In the genomic region with DNA sequence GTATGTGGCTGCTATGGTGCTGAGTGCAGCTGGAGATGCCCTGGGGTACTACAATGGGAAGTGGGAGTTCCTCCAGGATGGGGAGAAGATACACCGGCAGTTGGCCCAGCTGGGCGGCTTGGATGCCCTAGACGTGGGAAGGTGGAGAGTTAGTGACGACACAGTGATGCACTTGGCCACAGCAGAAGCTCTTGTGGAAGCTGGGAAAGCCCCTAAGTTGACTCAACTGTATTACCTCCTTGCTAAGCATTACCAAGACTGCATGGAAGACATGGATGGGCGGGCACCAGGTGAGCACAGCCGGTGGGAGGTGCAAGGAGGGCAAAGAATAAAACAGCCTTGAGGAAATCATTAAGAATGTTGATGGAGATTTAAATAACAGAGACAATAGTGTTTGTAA, we compare ENCODE assay signal across 10 cellular contexts. TPM values are rescaled to one million over a fixed set of nuclear protein-coding genes. Genes with fewer than 3 reads are reported as not detected.
DNase-seq lines count a peak whose midpoint lies in the region; ATAC-seq, FAIRE-seq and TF ChIP-seq lines count a peak whose summit lies in the region.
"Had no signal": no experiment of that assay in that cellular context is flagged by ENCODE, and none has a peak within 500 bp of the region (broad histone marks: within the 10 kb centered on the region; RNA-seq: fewer than 3 reads in every experiment).

No MANE protein-coding gene starts in this region.

- no peak for TF ChIP-seq POLR2A in GM12891 (IDR thresholded peaks at IDR 0.05; ENCODE audit: low read depth, low read length)

- H3K9me3 ChIP-seq in OCI-LY3 (ENCODE audit: insufficient read depth, low read length) = no peaks in the 10 kb centered on the region

- no peak overlapping the region for H3K4me3 Mint-ChIP-seq in chondrocyte (ENCODE audit: unreplicated experiment)

- no peaks in the 10 kb centered on the region for H4K20me1 ChIP-seq in OCI-LY3 (ENCODE audit: insufficient read depth, low read length)

- no peaks in the 10 kb centered on the region for H3K9me3 Mint-ChIP-seq in chondrocyte (ENCODE audit: low read depth)

- H3K4me3 ChIP-seq in OCI-LY3 (ENCODE audit: low read length) (no peak overlapping the region), dorsolateral prefrontal cortex (no peak overlapping the region)

- H2AFZ ChIP-seq in OCI-LY3 (ENCODE audit: low read depth, low read length) = no peak overlapping the region

- DNase-seq in GM12891 (ENCODE audit: insufficient read length, low spot score) (no peak), kidney tubule cell (ENCODE audit: low spot score) (peak; percentile 96), chondrocyte (ENCODE audit: low spot score) (no peak), NCI-H2107 treated with DMSO at 0.1 percent for 48 hours (lab: John Stamatoyannopoulos, UW; ENCODE audit: unreplicated experiment) (no peak), NOMO-1 treated with dmso at 0.1 percent for 144 hours (lab: John Stamatoyannopoulos, UW; ENCODE audit: unreplicated experiment) (no peak), dorsolateral prefrontal cortex (no peak)
- DNase-seq: NCI-H1417 had no signal

- peaks cover 24% of the 10 kb centered on the region for H3K4me1 Mint-ChIP-seq in chondrocyte (ENCODE audit: low read depth)

- no peak overlapping the region for H3K9ac ChIP-seq in OCI-LY3 (ENCODE audit: low read length)

- peaks cover 35% of the 10 kb centered on the region for H3K4me1 ChIP-seq in OCI-LY3 (ENCODE audit: low read length)

- H3K27me3 Mint-ChIP-seq in chondrocyte (ENCODE audit: low read depth) = no peaks in the 10 kb centered on the region

- H3K4me2 ChIP-seq in OCI-LY3 (ENCODE audit: low read length) = peak overlapping the region; percentile 15

- peaks cover 17% of the 10 kb centered on the region for H3K79me2 ChIP-seq in OCI-LY3 (ENCODE audit: low read length)

- TF ChIP-seq CTCF in OCI-LY3 (IDR thresholded peaks at IDR 0.05; ENCODE audit: low read depth, low read length) (no peak), chondrocyte (IDR thresholded peaks at IDR 0.05) (no peak), dorsolateral prefrontal cortex (IDR thresholded peaks at IDR 0.05 in 54 of 56, conservative IDR thresholded peaks at IDR 0.05 in 2 of 56; ENCODE audit: low read depth in 1 of 56, partially characterized antibody in 56 of 56) (no peak)

- intact Hi-C loops in dorsolateral prefrontal cortex (cut with DNase I) = no loop called here

- H3K27me3 ChIP-seq in OCI-LY3 (ENCODE audit: low read depth, low read length) (no peaks in the 10 kb centered on the region), dorsolateral prefrontal cortex (no peaks in the 10 kb centered on the region)

- FAIRE-seq in GM12891 (lab: Jason Lieb, UNC) = peak; percentile 63

- H3K36me3 Mint-ChIP-seq in chondrocyte (ENCODE audit: low read depth) = no peaks in the 10 kb centered on the region

- peak; percentile 41 for ATAC-seq in GM19455 (IDR thresholded peaks at IDR 0.05; ENCODE audit: unreplicated experiment)

- H3K27ac ChIP-seq in OCI-LY3 (ENCODE audit: low read length) (no peak overlapping the region), dorsolateral prefrontal cortex (no peak overlapping the region)

- H3K27ac Mint-ChIP-seq in chondrocyte (ENCODE audit: unreplicated experiment) = no peak overlapping the region

- H3K36me3 ChIP-seq in OCI-LY3 (replicated peaks; ENCODE audit: low read depth, low read length) = peaks cover 24% of the 10 kb centered on the region

TF ChIP-seq in GM12891, 5 proteins besides CTCF, POLR2A, EP300 and RAD21:
- TF ChIP-seq TAF1 (IDR thresholded peaks at IDR 0.05; ENCODE audit: low read depth, low read length) (no peak), SPI1 (IDR thresholded peaks at IDR 0.05; ENCODE audit: low read depth, low read length) (no peak), POU2F2 (IDR thresholded peaks at IDR 0.05; ENCODE audit: low read depth, low read length) (no peak), POLR2AphosphoS5 (IDR thresholded peaks at IDR 0.05; ENCODE audit: low read depth, low read length) (no peak)

RNA-seq across cellular contexts. Expression of a gene that starts 2.9 kb away (rescaled TPM):
- polyA plus RNA-seq in GM12891 (2012; ENCODE audit: low read depth, missing spikeins) = 18.0 TPM
- total RNA-seq in chondrocyte (1.4 to 5.3 TPM (median 3.9 TPM) in 3 replicates), dorsolateral prefrontal cortex (1 to 10 TPM; 1.0 to 6.1 (median 2.8) TPM)

RNA-seq across cellular contexts. Expression of a gene that starts 15.5 kb away (rescaled TPM):
- 4.9 TPM for polyA plus RNA-seq in GM12891 (2012; ENCODE audit: low read depth, missing spikeins)
- total RNA-seq in chondrocyte (0.55 to 0.92 TPM (median 0.82 TPM) in 3 replicates), dorsolateral prefrontal cortex (10 to 100 TPM in 13 of 120 experiments, 1 to 10 TPM in 104, under 1 TPM in 3; 0.46 to 17.2 (median 4.3) TPM)

RNA-seq across cellular contexts. Expression of a gene that starts 22.8 kb away (rescaled TPM):
- polyA plus RNA-seq in GM12891 (2012; ENCODE audit: low read depth, missing spikeins) = 38.7 TPM
- not detected in 3 replicates for total RNA-seq in chondrocyte
- 1 to 10 TPM in 3 of 120 experiments, under 1 TPM in 30, not detected in 87; 0.16 to 1.7 (median 0.46) TPM for total RNA-seq in dorsolateral prefrontal cortex
- total RNA-seq: pulmonary artery endothelial cell had no signal
